1 cellular context compared by ENCODE assay signal in the genomic region with DNA sequence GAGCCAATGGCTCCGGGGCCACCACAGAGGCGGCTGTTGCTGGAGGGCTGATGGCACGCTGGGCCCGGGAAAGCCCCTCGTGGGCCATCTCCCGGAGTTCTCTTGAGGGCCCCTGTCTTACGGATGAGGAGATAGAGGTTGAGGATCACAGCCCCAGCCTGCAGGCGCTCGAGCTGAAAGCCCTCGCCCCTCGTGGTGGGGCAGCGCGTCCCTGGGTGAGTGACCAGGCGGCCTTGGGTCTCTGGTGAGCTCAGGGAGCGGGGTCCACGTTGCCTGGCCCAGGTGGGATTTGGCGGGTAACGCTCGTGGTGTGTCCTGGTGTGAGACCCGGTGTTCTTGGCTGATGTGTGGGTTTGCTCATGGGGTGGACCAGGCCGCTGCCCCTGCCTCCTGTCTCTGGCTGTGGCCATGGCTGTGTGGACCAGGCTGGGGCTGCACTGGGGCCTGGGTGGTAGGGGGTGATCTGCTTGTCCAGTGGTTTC.
TF ChIP-seq lines count a peak whose summit lies in the region.

No MANE protein-coding gene starts in this region.

TF ChIP-seq in HCT116, 20 proteins besides CTCF, POLR2A, EP300 and RAD21 (continued from another document):
- TF ChIP-seq EZH2 (IDR thresholded peaks at IDR 0.05) = no peak
